27 cellular contexts compared by ENCODE assay signal in the genomic region with DNA sequence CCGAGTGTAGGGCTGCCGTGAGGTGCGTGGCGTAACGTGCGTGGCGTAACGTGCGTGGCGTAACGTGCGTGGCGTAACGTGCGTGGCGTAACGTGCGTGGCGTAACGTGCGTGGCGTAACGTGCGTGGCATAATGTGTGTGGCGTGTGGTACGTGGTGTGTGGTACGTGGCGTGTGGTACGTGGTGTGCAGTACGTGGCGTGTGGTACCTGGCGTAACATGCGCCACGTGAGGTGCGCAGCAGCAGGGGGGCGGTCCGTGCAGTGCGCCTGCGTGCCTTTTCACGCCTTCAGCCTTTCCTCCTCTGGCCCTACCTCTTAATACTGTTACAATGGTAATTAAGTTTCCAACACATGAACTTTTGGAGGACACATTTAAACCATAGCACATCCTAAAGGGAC. TPM values are rescaled to one million over a fixed set of nuclear protein-coding genes. Genes with fewer than 3 reads are reported as not detected.
"Had no signal": no experiment of that assay in that cellular context is flagged by ENCODE, and none has a peak within 500 bp of the region (broad histone marks: within the 10 kb centered on the region; RNA-seq: fewer than 3 reads in every experiment).

A gene with protein sequence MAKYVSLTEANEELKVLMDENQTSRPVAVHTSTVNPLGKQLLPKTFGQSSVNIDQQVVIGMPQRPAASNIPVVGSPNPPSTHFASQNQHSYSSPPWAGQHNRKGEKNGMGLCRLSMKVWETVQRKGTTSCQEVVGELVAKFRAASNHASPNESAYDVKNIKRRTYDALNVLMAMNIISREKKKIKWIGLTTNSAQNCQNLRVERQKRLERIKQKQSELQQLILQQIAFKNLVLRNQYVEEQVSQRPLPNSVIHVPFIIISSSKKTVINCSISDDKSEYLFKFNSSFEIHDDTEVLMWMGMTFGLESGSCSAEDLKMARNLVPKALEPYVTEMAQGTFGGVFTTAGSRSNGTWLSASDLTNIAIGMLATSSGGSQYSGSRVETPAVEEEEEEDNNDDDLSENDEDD (minus strand): TSS at position 26 of the 400 bp plus-strand sequence. CDS start 95 bp downstream, outside the sequence.

- H3K27me3 ChIP-seq: SJSA1 had no signal

- H3K9ac ChIP-seq: KMS-11 had no signal

- H3K27ac ChIP-seq: HL-60, KMS-11, SJSA1, SK-N-MC had no signal

- ATAC-seq: Panc1, PC-3, T-cell had no signal

- H3K4me2 ChIP-seq: KMS-11 had no signal

- H3K4me3 ChIP-seq: SJSA1, SK-N-MC had no signal

- H3K4me1 ChIP-seq: SJSA1 had no signal

- H3K36me3 ChIP-seq: SJSA1 had no signal

- H3K9me3 ChIP-seq: SJSA1 had no signal

- DNase-seq: Kasumi-1, MV-4-11, NCI-H1048, NCI-H1105, NCI-H1417, NCI-H1436 treated with DMSO at 0.1 percent for 48 hours, NCI-H1694 treated with DMSO at 0.1 percent for 48 hours, NCI-H1930, NCI-H2081, NCI-H2107, NCI-H2227 treated with DMSO at 0.1 percent for 48 hours, NCI-H524 treated with DMSO at 0.1 percent for 48 hours, NCI-H69, NCI-H774, PC-3, Right ventricle myocardium superior, SIG-M5, SW 1271, T-cell had no signal

RNA-seq across cellular contexts. Expression of the gene that starts here (rescaled TPM):
- total RNA-seq: HT-29, MCF 10A, NCI-H460, PC-3, Right ventricle myocardium superior, SJSA1, T-cell had no signal
